11 cellular contexts compared by ENCODE assay signal in the genomic region with DNA sequence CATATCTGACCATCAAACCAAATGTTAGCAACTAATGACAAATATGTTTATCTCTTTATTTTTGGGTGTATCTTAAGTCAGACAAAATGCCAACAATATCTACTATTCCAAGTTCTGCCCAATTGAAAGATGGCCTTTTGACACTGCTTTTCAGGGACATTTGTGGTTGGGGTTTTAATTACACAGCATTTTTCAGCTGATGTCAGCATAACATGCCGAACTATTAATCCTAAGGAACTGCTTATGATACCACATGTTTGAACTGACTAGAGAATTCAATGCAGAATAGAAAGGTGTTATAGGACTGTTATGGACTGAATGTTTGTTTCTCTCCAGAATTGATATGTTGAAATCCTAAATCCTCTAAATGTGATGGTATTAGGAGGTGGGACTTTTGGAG.
"Had no signal": no experiment of that assay in that cellular context is flagged by ENCODE, and none has a peak within 500 bp of the region (broad histone marks: within the 10 kb centered on the region; RNA-seq: fewer than 3 reads in every experiment).

No MANE protein-coding gene starts in this region.

- DNase-seq: GM23248, GOT3, H7, HFFc6, Karpas-422, KBM-7 had no signal

- ATAC-seq: HCT116 had no signal

- H3K4me3 Mint-ChIP-seq: HFFc6 had no signal

- H3K4me3 ChIP-seq: GM23248, HAP-1 had no signal

- FAIRE-seq: HTR-8/SVneo had no signal

- H3K9me3 ChIP-seq: HAP-1 had no signal

- H3K4me2 ChIP-seq: KMS-11 had no signal

- H3K27ac ChIP-seq: GM23248, HL-60, KMS-11 had no signal

- H3K27ac Mint-ChIP-seq: HFFc6 had no signal

- H2AFZ ChIP-seq: GM23248 had no signal

- H3K4me1 ChIP-seq: HAP-1 had no signal

- H3K9ac ChIP-seq: GM23248, KMS-11 had no signal

- H3K36me3 ChIP-seq: HAP-1 had no signal
